In the genomic region with DNA sequence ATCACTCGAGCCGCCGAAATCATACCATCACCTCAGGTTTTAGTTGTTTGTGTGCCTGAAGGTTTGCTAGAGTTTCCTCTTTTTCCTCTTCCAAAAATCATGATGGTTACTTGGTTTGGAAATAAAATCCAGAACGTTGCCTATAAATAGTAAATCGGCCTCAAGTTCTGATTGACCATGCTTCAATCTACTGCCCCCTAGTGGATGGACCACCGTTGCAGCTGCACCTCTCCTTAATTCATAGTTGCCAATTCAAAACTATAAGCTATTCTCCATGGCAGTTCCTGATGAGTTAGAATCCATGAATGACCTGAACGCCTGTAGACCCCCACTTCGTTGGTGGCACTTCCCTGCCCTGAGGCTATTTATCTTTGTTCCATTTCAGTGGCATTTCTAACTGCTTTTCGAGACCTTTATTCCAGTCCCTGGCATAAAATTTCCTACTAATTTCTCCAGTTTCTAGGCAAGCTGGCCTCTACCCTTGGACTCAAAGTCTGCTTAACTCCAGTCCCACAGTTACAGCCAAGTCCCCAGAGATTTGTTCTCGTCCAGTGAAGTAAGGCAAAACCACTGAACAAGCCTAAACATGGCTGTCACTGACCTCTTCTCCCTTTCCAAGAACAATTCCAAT, we compare ENCODE assay signal across 9 cellular contexts.
A peak's percentile ranks its signal among the peaks of the same experiment; 100 is the strongest.
DNase-seq lines count a peak whose midpoint lies in the region; ATAC-seq, FAIRE-seq and TF ChIP-seq lines count a peak whose summit lies in the region.
"Had no signal": no experiment of that assay in that cellular context is flagged by ENCODE, and none has a peak within 500 bp of the region (broad histone marks: within the 10 kb centered on the region; RNA-seq: fewer than 3 reads in every experiment).

No MANE protein-coding gene starts in this region.

- H3K27ac ChIP-seq in endodermal cell (ENCODE audit: low read depth, low read length) (no peak overlapping the region), upper lobe of left lung (no peak overlapping the region)
- H3K27ac ChIP-seq: epithelial cell of prostate had no signal

- H3K4me1 Mint-ChIP-seq in endodermal cell: no peaks in the 10 kb centered on the region

- peak in 1 of 2 donors; percentile 52 for ATAC-seq in upper lobe of left lung (ENCODE audit: low FRiP score in 2 of 2)
- no peak for ATAC-seq in GM21825 (IDR thresholded peaks at IDR 0.05; ENCODE audit: unreplicated experiment)

- H3K4me3 Mint-ChIP-seq in endodermal cell: no peak overlapping the region

- H3K9me3 Mint-ChIP-seq in endodermal cell: no peaks in the 10 kb centered on the region

- peak; percentile 77 for FAIRE-seq in G401.6 (lab: Jason Lieb, UNC)

- no peak overlapping the region for H3K4me3 ChIP-seq in endodermal cell (ENCODE audit: low read length)
- no peak overlapping the region for H3K4me3 ChIP-seq in upper lobe of left lung

- H3K27me3 ChIP-seq in endodermal cell (ENCODE audit: control insufficient read depth, insufficient read depth, low read length, poor library complexity, severe bottlenecking): no peaks in the 10 kb centered on the region
- no peaks in the 10 kb centered on the region for H3K27me3 ChIP-seq in upper lobe of left lung

- H3K27me3 Mint-ChIP-seq in endodermal cell (ENCODE audit: insufficient read depth): no peaks in the 10 kb centered on the region

- no peak overlapping the region for H3K9ac ChIP-seq in endodermal cell (ENCODE audit: extremely low read depth, low read length, poor library complexity, severe bottlenecking)

- H3K36me3 ChIP-seq in endodermal cell (ENCODE audit: control insufficient read depth, insufficient read depth, low read length): no peaks in the 10 kb centered on the region
- H3K36me3 ChIP-seq in upper lobe of left lung: no peaks in the 10 kb centered on the region

- no peaks in the 10 kb centered on the region for H3K9me3 ChIP-seq in endodermal cell (ENCODE audit: control insufficient read depth, low read length)
- H3K9me3 ChIP-seq in upper lobe of left lung: no peaks in the 10 kb centered on the region

- no peaks in the 10 kb centered on the region for H3K36me3 Mint-ChIP-seq in endodermal cell (ENCODE audit: low read depth)

- TF ChIP-seq EP300 in upper lobe of left lung (IDR thresholded peaks at IDR 0.05): no peak

- no peak overlapping the region for H3K27ac Mint-ChIP-seq in endodermal cell

- TF ChIP-seq POLR2A in upper lobe of left lung (IDR thresholded peaks at IDR 0.05): no peak

- H3K4me1 ChIP-seq in endodermal cell (ENCODE audit: control insufficient read depth, insufficient read depth, low read length) (no peaks in the 10 kb centered on the region), upper lobe of left lung (no peaks in the 10 kb centered on the region)

- TF ChIP-seq CTCF in endodermal cell (conservative IDR thresholded peaks at IDR 0.05): peak; percentile 95
- TF ChIP-seq CTCF in upper lobe of left lung (IDR thresholded peaks at IDR 0.05): peak; percentile 28 to 68 (median 60)

- DNase-seq in A172 (ENCODE audit: low spot score): peak; percentile 57
- peak; percentile 40 for DNase-seq in HT1080 (ENCODE audit: low read depth)
- DNase-seq in SKM-1 treated with dmso at 0.1 percent for 144 hours (lab: John Stamatoyannopoulos, UW; ENCODE audit: unreplicated experiment): peak; percentile 55
- peak; percentile 90 for DNase-seq in endodermal cell
- DNase-seq in midbrain (lab: John Stamatoyannopoulos, UW): peak; percentile 25
- peak in 1 of 2 donors; percentile 62 for DNase-seq in upper lobe of left lung

- WGBS in endodermal cell (ENCODE audit: insufficient coverage in 1 of 2, insufficient read length in 1 of 2), 2 experiments: 57 to 62% methylated on average over 9 to 10 of the region's 10 CpGs
- 51 to 57% methylated on average over 10 of the region's 10 CpGs for WGBS in upper lobe of left lung, 2 donors
